8 cellular contexts compared by ENCODE assay signal in the genomic region with DNA sequence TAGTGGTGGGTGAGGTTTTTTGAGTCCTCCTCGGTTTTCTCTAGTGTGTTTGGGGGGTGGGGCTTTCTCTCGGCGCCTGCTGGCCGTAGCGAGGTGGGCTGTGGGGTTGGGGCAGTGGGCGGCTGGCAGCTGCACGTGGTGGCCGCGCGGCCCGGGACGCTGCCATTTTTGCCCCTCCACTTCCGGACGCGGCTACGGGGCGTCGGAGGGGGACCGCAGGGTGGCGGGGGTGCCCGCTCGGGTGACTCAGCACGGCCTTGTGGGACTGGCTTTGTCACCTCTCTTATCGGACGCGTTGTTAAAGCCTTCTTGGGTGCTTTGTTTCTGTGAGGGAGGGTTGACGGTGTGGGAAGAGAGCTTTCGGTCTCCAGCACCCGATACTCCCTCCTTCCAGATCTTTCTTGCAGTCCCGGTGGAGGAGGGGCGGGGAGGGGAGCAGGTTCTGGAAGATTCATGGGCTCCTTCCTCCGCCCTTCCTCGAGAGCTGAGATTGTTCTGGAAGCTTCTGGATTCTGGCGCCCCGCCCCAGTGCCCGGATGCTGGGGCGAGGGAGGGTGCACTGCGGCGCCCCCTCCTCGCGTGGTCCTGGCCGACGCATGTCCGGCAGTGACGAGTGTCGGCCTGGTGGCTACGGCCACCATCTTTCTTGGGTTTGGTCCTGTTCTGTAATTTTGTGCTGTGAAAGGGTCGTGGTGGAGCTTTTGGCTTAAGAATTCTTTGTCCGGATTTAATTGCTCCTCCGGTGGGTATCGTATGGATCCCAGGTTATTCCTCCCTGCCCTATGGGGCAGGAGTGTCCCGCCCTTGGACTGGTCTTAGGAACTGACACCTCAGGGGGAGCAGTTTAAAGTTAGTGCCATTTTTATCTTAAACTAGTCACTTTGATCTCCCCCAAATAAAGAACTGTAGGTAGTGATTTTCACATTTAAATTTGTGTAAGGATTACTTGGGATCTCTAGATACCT. TPM values are rescaled to one million over a fixed set of nuclear protein-coding genes. Genes with fewer than 3 reads are reported as not detected.
DNase-seq lines count a peak whose midpoint lies in the region; ATAC-seq and TF ChIP-seq lines count a peak whose summit lies in the region.

No MANE protein-coding gene starts in this region.

- H3K27ac ChIP-seq in HL-60 (replicated peaks), result peak overlapping the region; percentile 92
- peak overlapping the region; percentile 100 for H3K27ac ChIP-seq in vagina

- H3K27me3 ChIP-seq in HL-60 (ENCODE audit: insufficient read depth, poor library complexity, severe bottlenecking) (no peaks in the 10 kb centered on the region), vagina (no peaks in the 10 kb centered on the region)

- no peak for TF ChIP-seq POLR2A in vagina (IDR thresholded peaks at IDR 0.05)

- peaks cover 4 to 39% of the 10 kb centered on the region in 2 donors for H3K36me3 ChIP-seq in vagina

- H3K4me3 ChIP-seq in HL-60 (replicated peaks; ENCODE audit: insufficient read depth, low read length), result peak overlapping the region; percentile 59
- peak overlapping the region; percentile 97 to 100 for H3K4me3 ChIP-seq in vagina

- intact Hi-C loops in vagina (cut with DNase I), result no loop called here

- H3K4me1 ChIP-seq in vagina, result peaks cover 33% of the 10 kb centered on the region

- ATAC-seq in GM19397 (IDR thresholded peaks at IDR 0.05; ENCODE audit: unreplicated experiment), result peak; percentile 31

- peak; percentile 57 for DNase-seq in AG20443 (ENCODE audit: low spot score)
- DNase-seq in HL-60 (ENCODE audit: low read depth in 1 of 2, low spot score in 1 of 2), result peak; percentile 67 to 82
- DNase-seq in T-helper 2 cell, result peak; percentile 67 to 93 (median 84)
- DNase-seq in amygdala (lab: John Stamatoyannopoulos, UW), result peak in 47 of 56 donors; percentile 18 to 90 (median 69)
- peak; percentile 59 for DNase-seq in hepatic stellate cell (ENCODE audit: low spot score)
- peak; percentile 84 for DNase-seq in retina
- DNase-seq in vagina (ENCODE audit: extremely low spot score in 2 of 2), result no peak

- TF ChIP-seq CTCF in HL-60 (IDR thresholded peaks at IDR 0.05; ENCODE audit: insufficient read depth, low read length) (no peak), vagina (IDR thresholded peaks at IDR 0.05) (no peak)

- H3K9me3 ChIP-seq in vagina, result no peaks in the 10 kb centered on the region

RNA-seq across cellular contexts. Expression of gene HSP90AB1, which starts 0.7 kb away (rescaled TPM):
- total RNA-seq in vagina, result 463 TPM

RNA-seq across cellular contexts. Expression of gene SLC35B2, which starts 9.7 kb away (rescaled TPM):
- total RNA-seq in vagina, result 19.6 TPM

RNA-seq across cellular contexts. Expression of gene NFKBIE, which starts 17.7 kb away (rescaled TPM):
- 17.2 TPM for total RNA-seq in vagina

RNA-seq across cellular contexts. Expression of gene TMEM151B, which starts 22.6 kb away (rescaled TPM):
- 0.49 TPM for total RNA-seq in vagina

RNA-seq across cellular contexts. Expression of gene SLC29A1, which starts 24.2 kb away (rescaled TPM):
- total RNA-seq in vagina, result 51.1 TPM

Comparison
In these comparisons a context has a peak if more than half of its experiments do, and no peak if none do; other contexts are left out.
1. DNase-seq: peak in AG20443 (single experiment), HL-60 (2 of 2), T-helper 2 cell (5 of 5), amygdala (47 of 56), hepatic stellate cell (single experiment) and retina (single experiment); none in vagina (0 of 2).